In the genomic region with DNA sequence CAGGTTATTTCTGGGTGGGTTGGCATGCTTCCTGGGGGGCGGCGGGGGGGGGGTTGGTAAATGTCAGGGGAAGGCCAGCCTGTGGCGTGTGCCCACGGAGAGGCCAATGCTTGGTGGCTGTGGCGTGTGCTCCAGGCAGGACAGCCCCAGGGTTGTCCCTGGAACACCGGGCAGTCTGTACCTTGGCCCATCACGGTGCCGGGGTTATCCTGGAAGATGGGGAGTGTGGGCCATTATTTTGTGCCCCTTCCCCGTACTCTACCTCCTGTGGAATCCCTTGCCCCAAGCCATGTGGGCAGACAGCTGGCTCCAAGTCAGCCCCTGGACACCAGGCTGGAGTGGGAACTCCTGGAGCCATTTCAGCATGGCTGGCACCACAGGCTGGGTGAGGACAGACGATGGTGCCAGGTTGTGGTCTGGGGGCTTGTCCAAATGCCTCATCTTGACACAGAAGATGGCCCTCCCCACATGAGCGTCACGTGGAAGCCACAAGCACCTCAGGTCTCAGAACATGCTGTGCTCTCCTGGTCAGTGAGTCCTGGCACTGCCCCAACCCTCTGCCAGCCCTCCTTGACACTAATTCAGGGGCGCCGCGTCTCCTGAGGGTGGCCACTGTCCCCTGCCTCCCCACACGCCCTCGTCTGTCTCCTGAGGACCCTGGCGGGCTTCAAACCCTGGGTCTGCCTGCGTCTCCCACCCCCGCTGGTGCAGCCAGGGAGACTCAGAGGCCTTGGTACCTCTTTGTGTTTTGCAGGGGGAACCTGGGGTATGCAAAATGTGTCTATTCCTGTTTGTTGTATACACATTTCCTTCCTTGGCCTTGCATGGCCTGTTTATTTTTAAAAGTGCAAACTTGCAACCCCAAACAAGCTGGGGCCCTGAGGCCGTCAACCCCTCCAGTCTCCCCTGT, we compare ENCODE assay signal across 1 cellular context.
TF ChIP-seq lines count a peak whose summit lies in the region.

No MANE protein-coding gene starts in this region.

TF ChIP-seq in H1, 55 proteins besides CTCF, POLR2A, EP300 and RAD21:
- TF ChIP-seq SP1 (IDR thresholded peaks at IDR 0.05; ENCODE audit: low read depth, low read length) (no peak), RXRA (IDR thresholded peaks at IDR 0.05; ENCODE audit: insufficient read depth, low read depth, low read length) (no peak), KDM1A (IDR thresholded peaks at IDR 0.05; ENCODE audit: borderline replicate concordance, low read length) (no peak), CBX5 (IDR thresholded peaks at IDR 0.05; ENCODE audit: low read depth, low read length) (no peak), BACH1 (IDR thresholded peaks at IDR 0.05; ENCODE audit: low read length) (no peak), RNF2 (IDR thresholded peaks at IDR 0.05; ENCODE audit: borderline replicate concordance, low read depth, low read length, missing control alignments, poor library complexity, severe bottlenecking) (no peak), SP4 (IDR thresholded peaks at IDR 0.05; ENCODE audit: low read length) (no peak), JUN (IDR thresholded peaks at IDR 0.05; ENCODE audit: low read depth, low read length) (no peak)
